ENCODE assay signal across 27 cellular contexts in genomic region chr1:33818071-33818470, GRCh38. TPM values are rescaled to one million over a fixed set of nuclear protein-coding genes. Genes with fewer than 3 reads are reported as not detected.
A peak's percentile ranks its signal among the peaks of the same experiment; 100 is the strongest.
DNase-seq lines count a peak whose midpoint lies in the region; ATAC-seq and TF ChIP-seq lines count a peak whose summit lies in the region.
"Had no signal": no experiment of that assay in that cellular context is flagged by ENCODE, and none has a peak within 500 bp of the region (broad histone marks: within the 10 kb centered on the region; RNA-seq: fewer than 3 reads in every experiment).

No MANE protein-coding gene starts in this region.

- H3K36me3 Mint-ChIP-seq in mesothelial cell of epicardium = no peaks in the 10 kb centered on the region
- H3K36me3 Mint-ChIP-seq: stimulated activated memory B cell treated with anti-CD40 and anti-IgM and Interleukin-4, amounts not matched to agents 10 μg/mL and 1 μg/mL and 100 μg/mL, for 72 hours had no signal

- no peak for TF ChIP-seq CTCF in HEK293 (tag by site-specific recombination; IDR thresholded peaks at IDR 0.05)
- no peak for TF ChIP-seq CTCF in mesothelial cell of epicardium (IDR thresholded peaks at IDR 0.05; ENCODE audit: unreplicated experiment)

- H3K4me3 ChIP-seq in HEK293 (ENCODE audit: low read depth, low read length) = no peak overlapping the region
- H3K4me3 ChIP-seq: gastroesophageal sphincter, thoracic aorta had no signal

- CTCF ChIA-PET in HEK293 (lab: Yijun Ruan, JAX) = no interaction called here

- H3K9me3 ChIP-seq in HEK293 (ENCODE audit: control insufficient read depth, insufficient read depth, low read depth, low read length) = no peaks in the 10 kb centered on the region
- H3K9me3 ChIP-seq: gastroesophageal sphincter, thoracic aorta had no signal

- peaks cover 11% of the 10 kb centered on the region for H3K9me3 Mint-ChIP-seq in mesothelial cell of epicardium
- H3K9me3 Mint-ChIP-seq: activated T-cell treated with anti-CD3 and anti-CD28 coated beads, Interleukin-2, amount 50 U/mL, for 4 hours; H9 had no signal

- intact Hi-C loops in left colon (cut with DNase I, micrococcal nuclease) = no loop called here

- H3K4me3 Mint-ChIP-seq in mesothelial cell of epicardium = no peak overlapping the region
- H3K4me3 Mint-ChIP-seq: activated T-cell treated with anti-CD3 and anti-CD28 coated beads, Interleukin-2, amount 50 U/mL, for 4 hours; CD4-positive, CD25-positive, alpha-beta regulatory T cell; H9; stimulated activated memory B cell treated with anti-CD40 and anti-IgM and Interleukin-4, amounts not matched to agents 10 μg/mL and 1 μg/mL and 100 μg/mL, for 72 hours had no signal

- no peak overlapping the region for H3K27ac Mint-ChIP-seq in mesothelial cell of epicardium
- H3K27ac Mint-ChIP-seq: CD4-positive, CD25-positive, alpha-beta regulatory T cell; H9; progenitor cell of endocrine pancreas; stimulated activated memory B cell treated with anti-CD40 and anti-IgM and Interleukin-4, amounts not matched to agents 10 μg/mL and 1 μg/mL and 100 μg/mL, for 72 hours had no signal

- DNase-seq in DMS 273 treated with DMSO at 0.1 percent for 48 hours (lab: John Stamatoyannopoulos, UW) (peak; percentile 38), NCI-H524 treated with DMSO at 0.1 percent for 48 hours (lab: John Stamatoyannopoulos, UW) (peak; percentile 35), left colon (no peak), mesothelial cell of epicardium (ENCODE audit: low spot score in 2 of 2, unreplicated experiment in 2 of 2) (no peak), mucosa of gallbladder (ENCODE audit: low spot score) (no peak)
- DNase-seq: activated naive CD4-positive, alpha-beta T cell treated with Interleukin-2 at 50 U/mL for 16 hours; activated T-cell treated with anti-CD3 and anti-CD28 coated beads, Interleukin-2, amount 50 U/mL, for 4 hours; amygdala; caudate nucleus; CD4-positive, CD25-positive, alpha-beta regulatory T cell; H9; Karpas-422; NCI-H1092; OCI-M1; Right ventricle myocardium superior; stimulated activated CD4-positive, alpha-beta T cell treated with anti-CD3 and anti-CD28 coated beads, Interleukin-1b, Interleukin-23, amount 100 ng/mL, for 48 hours; SW 1271 had no signal

- POLR2A ChIA-PET in HEK293 (lab: Yijun Ruan, JAX) = no interaction called here

- H3K36me3 ChIP-seq in HEK293 (ENCODE audit: control insufficient read depth in 2 of 2, insufficient read depth in 1 of 2, low read length in 2 of 2) = no peaks in the 10 kb centered on the region
- H3K36me3 ChIP-seq: gastroesophageal sphincter, thoracic aorta had no signal

- peaks cover 4% of the 10 kb centered on the region for H3K4me1 Mint-ChIP-seq in mesothelial cell of epicardium
- H3K4me1 Mint-ChIP-seq: CD4-positive, CD25-positive, alpha-beta regulatory T cell; stimulated activated memory B cell treated with anti-CD40 and anti-IgM and Interleukin-4, amounts not matched to agents 10 μg/mL and 1 μg/mL and 100 μg/mL, for 72 hours had no signal

- H3K4me1 ChIP-seq in HEK293 (ENCODE audit: control insufficient read depth, insufficient read depth, low read length) = no peaks in the 10 kb centered on the region; the same call in 1 of the 2 replicates
- H3K4me1 ChIP-seq: gastroesophageal sphincter had no signal

- peaks cover 41% of the 10 kb centered on the region for H3K27me3 Mint-ChIP-seq in mesothelial cell of epicardium (ENCODE audit: low read depth)

- no peak overlapping the region for H3K27ac ChIP-seq in HEK293 (ENCODE audit: extremely low read depth, low read depth, low read length)
- H3K27ac ChIP-seq: gastroesophageal sphincter, thoracic aorta had no signal

- ATAC-seq in left colon (peak; percentile 25), GM21717 (IDR thresholded peaks at IDR 0.05; ENCODE audit: unreplicated experiment) (no peak)
- ATAC-seq: activated CD4-positive, CD25-positive, alpha-beta regulatory T cell treated with anti-CD3 and anti-CD28 coated beads, Interleukin-2, amount 50 U/mL, for 24 hours; activated T-cell treated with anti-CD3 and anti-CD28 coated beads, Interleukin-2, amount 50 U/mL, for 4 hours; gastroesophageal sphincter; left lobe of liver; stimulated activated memory B cell treated with anti-CD40 and anti-IgM and Interleukin-4, amounts not matched to agents 10 μg/mL and 1 μg/mL and 100 μg/mL, for 72 hours had no signal

TF ChIP-seq in HEK293, 187 proteins besides CTCF, POLR2A, EP300 and RAD21:
- no peak for TF ChIP-seq GLI2 (tag by site-specific recombination; IDR thresholded peaks at IDR 0.05; ENCODE audit: borderline replicate concordance, low read depth)
- no peak for TF ChIP-seq PBX3 (CRISPR knock-in tag; IDR thresholded peaks at IDR 0.05)
- peak; percentile 48 for TF ChIP-seq SCRT2 (tag by site-specific recombination; IDR thresholded peaks at IDR 0.05)

RNA-seq across cellular contexts. Expression of gene HMGB4, which starts 45.8 kb away (rescaled TPM):
- total RNA-seq in left colon = not detected
- not detected in 3 replicates for total RNA-seq in mesothelial cell of epicardium
- not detected for total RNA-seq in mucosa of gallbladder
- total RNA-seq: activated T-cell treated with anti-CD3 and anti-CD28 coated beads, Interleukin-2, amount 50 U/mL, for 4 hours; CD4-positive, CD25-positive, alpha-beta regulatory T cell; epithelial cell of proximal tubule; gastroesophageal sphincter; H9; left lobe of liver; mononuclear cell; progenitor cell of endocrine pancreas; Right ventricle myocardium superior; thoracic aorta had no signal

Comparison
In these comparisons a context has a peak if more than half of its experiments do, and no peak if none do; other contexts are left out.
1. DNase-seq: peak in DMS 273 treated with DMSO at 0.1 percent for 48 hours (single experiment) and NCI-H524 treated with DMSO at 0.1 percent for 48 hours (single experiment); none in left colon (0 of 2), mesothelial cell of epicardium (0 of 2) and mucosa of gallbladder (single experiment).